ENCODE assay signal across 1 cellular context in genomic region chr6:146871613-146872465, GRCh38.
TF ChIP-seq lines count a peak whose summit lies in the region.

No MANE protein-coding gene starts in this region.

TF ChIP-seq in HepG2, 621 proteins besides CTCF, POLR2A, EP300 and RAD21 (continued from another document):
- TF ChIP-seq, protein P1, sequence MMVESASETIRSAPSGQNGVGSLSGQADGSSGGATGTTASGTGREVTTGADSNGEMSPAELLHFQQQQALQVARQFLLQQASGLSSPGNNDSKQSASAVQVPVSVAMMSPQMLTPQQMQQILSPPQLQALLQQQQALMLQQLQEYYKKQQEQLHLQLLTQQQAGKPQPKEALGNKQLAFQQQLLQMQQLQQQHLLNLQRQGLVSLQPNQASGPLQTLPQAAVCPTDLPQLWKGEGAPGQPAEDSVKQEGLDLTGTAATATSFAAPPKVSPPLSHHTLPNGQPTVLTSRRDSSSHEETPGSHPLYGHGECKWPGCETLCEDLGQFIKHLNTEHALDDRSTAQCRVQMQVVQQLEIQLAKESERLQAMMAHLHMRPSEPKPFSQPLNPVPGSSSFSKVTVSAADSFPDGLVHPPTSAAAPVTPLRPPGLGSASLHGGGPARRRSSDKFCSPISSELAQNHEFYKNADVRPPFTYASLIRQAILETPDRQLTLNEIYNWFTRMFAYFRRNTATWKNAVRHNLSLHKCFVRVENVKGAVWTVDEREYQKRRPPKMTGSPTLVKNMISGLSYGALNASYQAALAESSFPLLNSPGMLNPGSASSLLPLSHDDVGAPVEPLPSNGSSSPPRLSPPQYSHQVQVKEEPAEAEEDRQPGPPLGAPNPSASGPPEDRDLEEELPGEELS (CRISPR knock-in tag; IDR thresholded peaks at IDR 0.05): peak; percentile 60
- TF ChIP-seq PAXIP1 (CRISPR knock-in tag; conservative IDR thresholded peaks at IDR 0.05) (peak; percentile 60), ZNF550 (CRISPR knock-in tag; IDR thresholded peaks at IDR 0.05; ENCODE audit: borderline replicate concordance) (no peak), JUN (CRISPR knock-in tag; IDR thresholded peaks at IDR 0.05) (no peak), NFIC (IDR thresholded peaks at IDR 0.05; ENCODE audit: low read length) (peak; percentile 20; the same call in 1 of the 2 replicates), ETV5 (CRISPR knock-in tag; IDR thresholded peaks at IDR 0.05; ENCODE audit: borderline replicate concordance) (no peak), PAWR (CRISPR knock-in tag; IDR thresholded peaks at IDR 0.05; ENCODE audit: borderline replicate concordance) (no peak), TAF15 (IDR thresholded peaks at IDR 0.05; ENCODE audit: low read depth, low read length, poor library complexity, severe bottlenecking) (no peak), MIER3 (CRISPR knock-in tag; IDR thresholded peaks at IDR 0.05; ENCODE audit: borderline replicate concordance) (no peak), PRDM4 (CRISPR knock-in tag; IDR thresholded peaks at IDR 0.05; ENCODE audit: borderline replicate concordance) (no peak), BCL6 (CRISPR knock-in tag; IDR thresholded peaks at IDR 0.05) (peak; percentile 86), GATAD2A (CRISPR knock-in tag; IDR thresholded peaks at IDR 0.05) (no peak; the same call in 1 of the 2 replicates), SOX6 (IDR thresholded peaks at IDR 0.05) (no peak), SOX6 (CRISPR knock-in tag; IDR thresholded peaks at IDR 0.05) (peak; percentile 27; the same call in 1 of the 2 replicates), ZNF549 (CRISPR knock-in tag; IDR thresholded peaks at IDR 0.05) (no peak), REPIN1 (CRISPR knock-in tag; IDR thresholded peaks at IDR 0.05; ENCODE audit: borderline replicate concordance, low read depth) (0 out of 2 replicates have a peak, but pooled peaks have one; percentile 29), ZBTB34 (CRISPR knock-in tag; IDR thresholded peaks at IDR 0.05) (no peak), NR2F1 (CRISPR knock-in tag; IDR thresholded peaks at IDR 0.05) (no peak)
- TF ChIP-seq, protein P2, sequence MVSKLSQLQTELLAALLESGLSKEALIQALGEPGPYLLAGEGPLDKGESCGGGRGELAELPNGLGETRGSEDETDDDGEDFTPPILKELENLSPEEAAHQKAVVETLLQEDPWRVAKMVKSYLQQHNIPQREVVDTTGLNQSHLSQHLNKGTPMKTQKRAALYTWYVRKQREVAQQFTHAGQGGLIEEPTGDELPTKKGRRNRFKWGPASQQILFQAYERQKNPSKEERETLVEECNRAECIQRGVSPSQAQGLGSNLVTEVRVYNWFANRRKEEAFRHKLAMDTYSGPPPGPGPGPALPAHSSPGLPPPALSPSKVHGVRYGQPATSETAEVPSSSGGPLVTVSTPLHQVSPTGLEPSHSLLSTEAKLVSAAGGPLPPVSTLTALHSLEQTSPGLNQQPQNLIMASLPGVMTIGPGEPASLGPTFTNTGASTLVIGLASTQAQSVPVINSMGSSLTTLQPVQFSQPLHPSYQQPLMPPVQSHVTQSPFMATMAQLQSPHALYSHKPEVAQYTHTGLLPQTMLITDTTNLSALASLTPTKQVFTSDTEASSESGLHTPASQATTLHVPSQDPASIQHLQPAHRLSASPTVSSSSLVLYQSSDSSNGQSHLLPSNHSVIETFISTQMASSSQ (IDR thresholded peaks at IDR 0.05; ENCODE audit: low read depth): 0 out of 2 replicates have a peak, but pooled peaks have one; percentile 37
- TF ChIP-seq, protein P2 (CRISPR knock-in tag; IDR thresholded peaks at IDR 0.05; ENCODE audit: borderline replicate concordance): no peak
- TF ChIP-seq, protein P3, sequence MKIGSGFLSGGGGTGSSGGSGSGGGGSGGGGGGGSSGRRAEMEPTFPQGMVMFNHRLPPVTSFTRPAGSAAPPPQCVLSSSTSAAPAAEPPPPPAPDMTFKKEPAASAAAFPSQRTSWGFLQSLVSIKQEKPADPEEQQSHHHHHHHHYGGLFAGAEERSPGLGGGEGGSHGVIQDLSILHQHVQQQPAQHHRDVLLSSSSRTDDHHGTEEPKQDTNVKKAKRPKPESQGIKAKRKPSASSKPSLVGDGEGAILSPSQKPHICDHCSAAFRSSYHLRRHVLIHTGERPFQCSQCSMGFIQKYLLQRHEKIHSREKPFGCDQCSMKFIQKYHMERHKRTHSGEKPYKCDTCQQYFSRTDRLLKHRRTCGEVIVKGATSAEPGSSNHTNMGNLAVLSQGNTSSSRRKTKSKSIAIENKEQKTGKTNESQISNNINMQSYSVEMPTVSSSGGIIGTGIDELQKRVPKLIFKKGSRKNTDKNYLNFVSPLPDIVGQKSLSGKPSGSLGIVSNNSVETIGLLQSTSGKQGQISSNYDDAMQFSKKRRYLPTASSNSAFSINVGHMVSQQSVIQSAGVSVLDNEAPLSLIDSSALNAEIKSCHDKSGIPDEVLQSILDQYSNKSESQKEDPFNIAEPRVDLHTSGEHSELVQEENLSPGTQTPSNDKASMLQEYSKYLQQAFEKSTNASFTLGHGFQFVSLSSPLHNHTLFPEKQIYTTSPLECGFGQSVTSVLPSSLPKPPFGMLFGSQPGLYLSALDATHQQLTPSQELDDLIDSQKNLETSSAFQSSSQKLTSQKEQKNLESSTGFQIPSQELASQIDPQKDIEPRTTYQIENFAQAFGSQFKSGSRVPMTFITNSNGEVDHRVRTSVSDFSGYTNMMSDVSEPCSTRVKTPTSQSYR (CRISPR knock-in tag; IDR thresholded peaks at IDR 0.05; ENCODE audit: borderline replicate concordance): no peak
